In the genomic region with DNA sequence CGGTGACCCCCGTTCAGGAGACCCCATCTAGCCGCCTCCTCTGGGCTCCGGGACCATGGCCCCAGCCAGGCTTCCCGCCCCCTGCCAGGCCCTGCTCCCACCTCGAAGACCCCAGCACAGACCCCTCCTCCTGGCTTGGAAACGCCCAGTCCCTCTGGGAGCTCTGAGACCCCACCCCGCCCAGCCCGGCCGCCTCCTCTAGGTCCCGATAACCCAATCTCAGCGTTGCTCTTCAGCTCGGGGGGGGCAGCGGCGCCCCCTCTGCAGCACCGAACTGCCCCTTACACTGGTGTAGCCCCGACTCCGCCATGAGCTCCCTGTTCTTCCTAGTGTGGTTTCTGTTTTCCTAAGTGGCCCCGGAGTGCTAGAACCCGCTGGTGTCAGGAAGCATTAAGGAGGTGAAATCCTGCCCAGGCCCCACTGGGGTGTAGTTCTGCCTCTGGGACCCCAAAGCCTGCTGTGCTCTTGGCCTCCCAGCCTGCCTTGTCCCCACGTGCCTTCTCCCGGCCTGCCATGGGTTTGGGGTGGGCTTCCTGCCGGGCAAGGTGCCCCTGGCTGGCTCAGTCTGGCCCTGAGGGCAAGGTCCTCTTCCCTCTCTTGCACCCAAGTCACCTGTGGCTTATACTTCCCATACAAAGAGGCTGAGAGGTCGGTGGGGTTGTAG, we compare ENCODE assay signal across 8 cellular contexts. TPM values are rescaled to one million over a fixed set of nuclear protein-coding genes. Genes with fewer than 3 reads are reported as not detected.
A peak's percentile ranks its signal among the peaks of the same experiment; 100 is the strongest.
DNase-seq lines count a peak whose midpoint lies in the region; ATAC-seq and TF ChIP-seq lines count a peak whose summit lies in the region.

No MANE protein-coding gene starts in this region.

- ATAC-seq in HG03457 (IDR thresholded peaks at IDR 0.05; ENCODE audit: unreplicated experiment) = no peak
- ATAC-seq in HG03565 (IDR thresholded peaks at IDR 0.05; ENCODE audit: unreplicated experiment) = no peak

- in situ Hi-C loops in GM13976 (cut with MboI; ENCODE audit: low sequenced_read_pairs, unreplicated experiment) = no loop called here

- H3K9me3 ChIP-seq in SJCRH30 (replicated peaks) = peaks cover 7% of the 10 kb centered on the region
- H3K9me3 ChIP-seq in sigmoid colon = peaks cover 0 to 7% (median 4%) of the 10 kb centered on the region in 4 donors

- no peak for TF ChIP-seq POLR2A in sigmoid colon (IDR thresholded peaks at IDR 0.05)

- 14 to 15% methylated on average over 24 of the region's 24 CpGs for WGBS in sigmoid colon, 2 donors

- TF ChIP-seq EP300 in sigmoid colon (IDR thresholded peaks at IDR 0.05) = no peak

- H3K27ac ChIP-seq in SJCRH30 = no peak overlapping the region
- peak overlapping the region; percentile 81 to 84 (median 82) for H3K27ac ChIP-seq in sigmoid colon

- H3K4me1 ChIP-seq in SJCRH30 = no peaks in the 10 kb centered on the region
- peaks cover 0 to 26% (median 21%) of the 10 kb centered on the region in 4 donors for H3K4me1 ChIP-seq in sigmoid colon

- H3K4me3 ChIP-seq in SJCRH30 (peak overlapping the region; percentile 77), fibroblast of villous mesenchyme (ENCODE audit: low read depth, low read length) (peak overlapping the region; percentile 86), sigmoid colon (peak overlapping the region; percentile 67 to 95 (median 88))

- no peaks in the 10 kb centered on the region; the same call in 1 of the 2 replicates for H3K27me3 ChIP-seq in SJCRH30
- no peaks in the 10 kb centered on the region for H3K27me3 ChIP-seq in sigmoid colon

- DNase-seq in GM13976 (ENCODE audit: low spot score) (peak; percentile 29), SJCRH30 (no peak), fibroblast of villous mesenchyme (ENCODE audit: low read depth) (no peak), sigmoid colon (no peak), DMS153 (lab: John Stamatoyannopoulos, UW) (no peak), H4 (ENCODE audit: low spot score) (no peak)

- intact Hi-C loops in sigmoid colon (cut with DNase I) = loop anchor here (1.0 to 10.0 kb wide), 5 partner anchors 57 to 1261 kb away; a partner anchor contains a TSS

- TF ChIP-seq CTCF in GM13976 (IDR thresholded peaks at IDR 0.05; ENCODE audit: borderline replicate concordance, control extremely low read depth, extremely low read depth, insufficient read depth, missing control alignments) (no peak), fibroblast of villous mesenchyme (IDR thresholded peaks at IDR 0.05; ENCODE audit: insufficient read depth, low read depth, low read length) (no peak), sigmoid colon (IDR thresholded peaks at IDR 0.05) (no peak)

- no peaks in the 10 kb centered on the region for H3K36me3 ChIP-seq in SJCRH30
- H3K36me3 ChIP-seq in sigmoid colon = no peaks in the 10 kb centered on the region

RNA-seq across cellular contexts. Expression of a gene that starts 10.7 kb away (rescaled TPM):
- total RNA-seq in SJCRH30 (2014; rRNA removed; shearing (Covaris generic)) = not detected in 2 replicates
- total RNA-seq in fibroblast of villous mesenchyme (under 0.01 and 0.64 TPM in 2 replicates), sigmoid colon (1 to 10 TPM in 2 of 4 donors, under 1 TPM in 1, not detected in 1; 0.66 to 3.4 (median 2.9) TPM)
- polyA plus RNA-seq in sigmoid colon = 10 to 100 TPM in 2 of 3 donors, 1 to 10 TPM in 1; 5.0 to 37.2 (median 14.8) TPM
- not detected in 2 replicates for total RNA-seq in H4 (2014; rRNA removed; shearing (Covaris generic))

RNA-seq across cellular contexts. Expression of a gene that starts 57.0 kb away (rescaled TPM):
- 21.3 and 22.5 TPM in 2 replicates for total RNA-seq in SJCRH30 (2014; rRNA removed; shearing (Covaris generic))
- 13.2 and 15.1 TPM in 2 replicates for total RNA-seq in fibroblast of villous mesenchyme
- total RNA-seq in sigmoid colon = 10 to 100 TPM in 3 of 4 donors, 1 to 10 TPM in 1; 8.6 to 18.2 (median 15.3) TPM
- 10 to 100 TPM; 28.2 to 53.2 (median 42.1) TPM for polyA plus RNA-seq in sigmoid colon
- total RNA-seq in H4 (2014; rRNA removed; shearing (Covaris generic)) = 18.8 and 29.0 TPM in 2 replicates
